ENCODE assay signal across 1 cellular context in genomic region chr10:97632949-97633884, GRCh38.
A peak's percentile ranks its signal among the peaks of the same experiment; 100 is the strongest.
TF ChIP-seq lines count a peak whose summit lies in the region.

Gene MORN4, minus strand, starts transcription at chr10:97633500. Its CDS starts 13,847 bp downstream, at chr10:97619653.

TF ChIP-seq in HepG2, 621 proteins besides CTCF, POLR2A, EP300 and RAD21 (continued from another document and continues in another):
- TF ChIP-seq ZNF33A (CRISPR knock-in tag; IDR thresholded peaks at IDR 0.05; ENCODE audit: borderline replicate concordance) (no peak), HOXA9 (CRISPR knock-in tag; IDR thresholded peaks at IDR 0.05; ENCODE audit: borderline replicate concordance) (no peak), YEATS4 (CRISPR knock-in tag; IDR thresholded peaks at IDR 0.05; ENCODE audit: borderline replicate concordance) (0 out of 2 replicates have a peak, but pooled peaks have one; percentile 42), SRSF1 (optimal IDR thresholded peaks at IDR 0.05; ENCODE audit: low read depth, low read length) (peak; percentile 54), ZNF30 (CRISPR knock-in tag; IDR thresholded peaks at IDR 0.05) (no peak), ZFX (CRISPR knock-in tag; IDR thresholded peaks at IDR 0.05; ENCODE audit: low read depth) (peak; percentile 80), SAFB2 (CRISPR knock-in tag; IDR thresholded peaks at IDR 0.05; ENCODE audit: borderline replicate concordance, low read depth) (no peak), EEA1 (CRISPR knock-in tag; IDR thresholded peaks at IDR 0.05; ENCODE audit: borderline replicate concordance) (peak; percentile 48; the same call in 1 of the 2 replicates), NFATC3 (CRISPR knock-in tag; IDR thresholded peaks at IDR 0.05) (0 out of 2 replicates have a peak, but pooled peaks have one; percentile 52), SOX13 (IDR thresholded peaks at IDR 0.05) (no peak), SOX13 (CRISPR knock-in tag; conservative IDR thresholded peaks at IDR 0.05 in 1 of 2, IDR thresholded peaks at IDR 0.05 in 1 of 2) (no peak), DRAP1 (CRISPR knock-in tag; IDR thresholded peaks at IDR 0.05) (0 out of 2 replicates have a peak, but pooled peaks have one; percentile 37), ZNF331 (CRISPR knock-in tag; IDR thresholded peaks at IDR 0.05) (no peak; the same call in 1 of the 2 replicates), CREM (IDR thresholded peaks at IDR 0.05) (peak; percentile 55; the same call in 1 of the 2 replicates), CREM (CRISPR knock-in tag; IDR thresholded peaks at IDR 0.05) (no peak), ZNF160 (CRISPR knock-in tag; IDR thresholded peaks at IDR 0.05) (no peak), BCL3 (CRISPR knock-in tag; IDR thresholded peaks at IDR 0.05) (peak; percentile 23; the same call in 1 of the 2 replicates), TERF1 (CRISPR knock-in tag; IDR thresholded peaks at IDR 0.05) (no peak), ZNF468 (CRISPR knock-in tag; IDR thresholded peaks at IDR 0.05) (no peak), JDP2 (CRISPR knock-in tag; IDR thresholded peaks at IDR 0.05; ENCODE audit: borderline replicate concordance) (no peak), ZBTB7A (CRISPR knock-in tag; IDR thresholded peaks at IDR 0.05) (peak; percentile 60; the same call in 1 of the 2 replicates), ZNF615 (CRISPR knock-in tag; IDR thresholded peaks at IDR 0.05; ENCODE audit: borderline replicate concordance) (no peak), MBD4 (IDR thresholded peaks at IDR 0.05; ENCODE audit: borderline replicate concordance, low read length) (no peak), ZEB1 (IDR thresholded peaks at IDR 0.05; ENCODE audit: insufficient replicate concordance, low read depth) (peak; percentile 19), ZNF232 (CRISPR knock-in tag; IDR thresholded peaks at IDR 0.05; ENCODE audit: borderline replicate concordance) (no peak), ZNF724P (CRISPR knock-in tag; IDR thresholded peaks at IDR 0.05; ENCODE audit: borderline replicate concordance) (0 out of 2 replicates have a peak, but pooled peaks have one; percentile 52), RBFOX2 (IDR thresholded peaks at IDR 0.05; ENCODE audit: low read depth, low read length) (peak; percentile 73), KMT2B (CRISPR knock-in tag; IDR thresholded peaks at IDR 0.05) (peak; percentile 71; the same call in 1 of the 2 replicates), ZFP37 (CRISPR knock-in tag; IDR thresholded peaks at IDR 0.05; ENCODE audit: borderline replicate concordance) (no peak), ZNF143 (CRISPR knock-in tag; IDR thresholded peaks at IDR 0.05) (peak; percentile 18), CREB1 (IDR thresholded peaks at IDR 0.05) (peak; percentile 50; the same call in 1 of the 2 replicates), CREB1 (CRISPR knock-in tag; IDR thresholded peaks at IDR 0.05) (peak; percentile 76), NFKB2 (CRISPR knock-in tag; IDR thresholded peaks at IDR 0.05; ENCODE audit: borderline replicate concordance) (peak; percentile 24; the same call in 1 of the 2 replicates), KDM2A (CRISPR knock-in tag; IDR thresholded peaks at IDR 0.05; ENCODE audit: borderline replicate concordance, low read depth) (peak; percentile 85), SYNCRIP (IDR thresholded peaks at IDR 0.05; ENCODE audit: insufficient read depth, low read depth, low read length) (no peak), ATF7-NPFF (CRISPR knock-in tag; IDR thresholded peaks at IDR 0.05; ENCODE audit: low read depth) (peak; percentile 31; the same call in 1 of the 2 replicates), REXO4 (CRISPR knock-in tag; IDR thresholded peaks at IDR 0.05; ENCODE audit: borderline replicate concordance) (no peak), ZNF235 (CRISPR knock-in tag; IDR thresholded peaks at IDR 0.05; ENCODE audit: borderline replicate concordance) (no peak), ZNF280B (CRISPR knock-in tag; IDR thresholded peaks at IDR 0.05; ENCODE audit: borderline replicate concordance) (peak; percentile 63; the same call in 1 of the 2 replicates), ZSCAN30 (CRISPR knock-in tag; IDR thresholded peaks at IDR 0.05) (no peak), KDM1A (CRISPR knock-in tag; IDR thresholded peaks at IDR 0.05) (no peak), ZBTB43 (CRISPR knock-in tag; conservative IDR thresholded peaks at IDR 0.05) (0 out of 2 replicates have a peak, but pooled peaks have one; percentile 10), ZBTB1 (CRISPR knock-in tag; IDR thresholded peaks at IDR 0.05; ENCODE audit: borderline replicate concordance) (no peak), ZNF619 (CRISPR knock-in tag; IDR thresholded peaks at IDR 0.05) (no peak), ZBTB38 (CRISPR knock-in tag; IDR thresholded peaks at IDR 0.05) (peak; percentile 76; the same call in 1 of the 2 replicates), PHF20 (CRISPR knock-in tag; IDR thresholded peaks at IDR 0.05) (peak; percentile 67; the same call in 1 of the 2 replicates), SRF (IDR thresholded peaks at IDR 0.05; ENCODE audit: low read depth, low read length) (no peak), ZNF296 (CRISPR knock-in tag; conservative IDR thresholded peaks at IDR 0.05) (no peak), SRSF9 (IDR thresholded peaks at IDR 0.05; ENCODE audit: borderline replicate concordance, insufficient read depth, low read depth, low read length, poor library complexity, severe bottlenecking) (no peak), ZNF589 (CRISPR knock-in tag; conservative IDR thresholded peaks at IDR 0.05) (no peak), SOX6 (IDR thresholded peaks at IDR 0.05) (no peak), SOX6 (CRISPR knock-in tag; IDR thresholded peaks at IDR 0.05) (no peak; the same call in 1 of the 2 replicates), RAD51 (IDR thresholded peaks at IDR 0.05; ENCODE audit: borderline replicate concordance) (no peak), CEBPB (IDR thresholded peaks at IDR 0.05; ENCODE audit: borderline replicate concordance, low read depth, low read length) (peak; percentile 73), MNT (IDR thresholded peaks at IDR 0.05) (no peak), NCOA5 (CRISPR knock-in tag; IDR thresholded peaks at IDR 0.05) (no peak), BCL6 (CRISPR knock-in tag; IDR thresholded peaks at IDR 0.05) (no peak), SRY (CRISPR knock-in tag; IDR thresholded peaks at IDR 0.05) (0 out of 2 replicates have a peak, but pooled peaks have one; percentile 29), ZNF577 (CRISPR knock-in tag; IDR thresholded peaks at IDR 0.05; ENCODE audit: borderline replicate concordance, low read depth) (no peak), ZNF275 (CRISPR knock-in tag; IDR thresholded peaks at IDR 0.05; ENCODE audit: borderline replicate concordance) (no peak), ZNF292 (CRISPR knock-in tag; IDR thresholded peaks at IDR 0.05; ENCODE audit: borderline replicate concordance, low read depth) (peak; percentile 79), ZNF260 (CRISPR knock-in tag; IDR thresholded peaks at IDR 0.05; ENCODE audit: borderline replicate concordance, low read depth) (no peak), ZNF569 (CRISPR knock-in tag; IDR thresholded peaks at IDR 0.05; ENCODE audit: borderline replicate concordance) (no peak)
- TF ChIP-seq, protein P1, sequence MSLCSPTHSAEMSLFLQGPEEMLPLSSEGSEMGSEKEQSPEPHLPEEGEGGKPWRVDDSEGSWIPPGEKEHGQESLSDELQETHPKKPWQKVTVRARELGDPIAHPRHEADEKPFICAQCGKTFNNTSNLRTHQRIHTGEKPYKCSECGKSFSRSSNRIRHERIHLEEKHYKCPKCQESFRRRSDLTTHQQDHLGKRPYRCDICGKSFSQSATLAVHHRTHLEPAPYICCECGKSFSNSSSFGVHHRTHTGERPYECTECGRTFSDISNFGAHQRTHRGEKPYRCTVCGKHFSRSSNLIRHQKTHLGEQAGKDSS (CRISPR knock-in tag; IDR thresholded peaks at IDR 0.05; ENCODE audit: borderline replicate concordance, low read depth), result no peak
- TF ChIP-seq, protein P2, sequence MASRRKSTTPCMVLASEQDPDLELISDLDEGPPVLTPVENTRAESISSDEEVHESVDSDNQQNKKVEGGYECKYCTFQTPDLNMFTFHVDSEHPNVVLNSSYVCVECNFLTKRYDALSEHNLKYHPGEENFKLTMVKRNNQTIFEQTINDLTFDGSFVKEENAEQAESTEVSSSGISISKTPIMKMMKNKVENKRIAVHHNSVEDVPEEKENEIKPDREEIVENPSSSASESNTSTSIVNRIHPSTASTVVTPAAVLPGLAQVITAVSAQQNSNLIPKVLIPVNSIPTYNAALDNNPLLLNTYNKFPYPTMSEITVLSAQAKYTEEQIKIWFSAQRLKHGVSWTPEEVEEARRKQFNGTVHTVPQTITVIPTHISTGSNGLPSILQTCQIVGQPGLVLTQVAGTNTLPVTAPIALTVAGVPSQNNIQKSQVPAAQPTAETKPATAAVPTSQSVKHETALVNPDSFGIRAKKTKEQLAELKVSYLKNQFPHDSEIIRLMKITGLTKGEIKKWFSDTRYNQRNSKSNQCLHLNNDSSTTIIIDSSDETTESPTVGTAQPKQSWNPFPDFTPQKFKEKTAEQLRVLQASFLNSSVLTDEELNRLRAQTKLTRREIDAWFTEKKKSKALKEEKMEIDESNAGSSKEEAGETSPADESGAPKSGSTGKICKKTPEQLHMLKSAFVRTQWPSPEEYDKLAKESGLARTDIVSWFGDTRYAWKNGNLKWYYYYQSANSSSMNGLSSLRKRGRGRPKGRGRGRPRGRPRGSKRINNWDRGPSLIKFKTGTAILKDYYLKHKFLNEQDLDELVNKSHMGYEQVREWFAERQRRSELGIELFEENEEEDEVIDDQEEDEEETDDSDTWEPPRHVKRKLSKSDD (CRISPR knock-in tag; IDR thresholded peaks at IDR 0.05; ENCODE audit: low read depth), result peak; percentile 99
- TF ChIP-seq, protein P3, sequence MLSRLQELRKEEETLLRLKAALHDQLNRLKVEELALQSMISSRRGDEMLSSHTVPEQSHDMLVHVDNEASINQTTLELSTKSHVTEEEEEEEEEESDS (CRISPR knock-in tag; IDR thresholded peaks at IDR 0.05; ENCODE audit: borderline replicate concordance), result no peak
